ENCODE assay signal across 1 cellular context in the genomic region with DNA sequence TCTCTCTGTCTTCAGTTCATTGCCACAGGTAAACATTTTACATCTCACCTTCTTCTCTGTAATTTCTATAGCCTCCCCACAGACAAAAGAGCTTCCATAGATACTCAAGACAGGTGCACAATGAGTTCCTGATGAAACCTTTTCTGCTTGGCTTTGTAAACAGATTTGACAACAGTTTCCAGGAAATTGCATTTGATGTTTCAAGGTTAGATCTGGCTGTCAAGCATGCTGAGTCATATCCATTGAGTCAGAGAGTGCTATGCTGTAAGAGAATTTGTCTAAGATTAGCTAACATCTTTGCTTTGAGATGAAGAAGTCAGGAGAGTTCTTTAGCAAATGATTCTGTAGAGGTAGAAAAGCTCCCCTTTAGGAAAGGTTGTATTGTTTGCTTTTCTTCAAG.
TF ChIP-seq lines count a peak whose summit lies in the region.

No MANE protein-coding gene starts in this region.

TF ChIP-seq in SK-N-SH, 30 proteins besides CTCF, POLR2A, EP300 and RAD21 (continued from another document):
- TF ChIP-seq TAF1 (IDR thresholded peaks at IDR 0.05; ENCODE audit: borderline replicate concordance, low read depth, low read length), result no peak
- TF ChIP-seq RFX5 (IDR thresholded peaks at IDR 0.05; ENCODE audit: low read length), result no peak
- no peak for TF ChIP-seq MXI1 (IDR thresholded peaks at IDR 0.05; ENCODE audit: low read depth, low read length)
- TF ChIP-seq GATA2 (CRISPR knock-in tag; IDR thresholded peaks at IDR 0.05), result no peak
- TF ChIP-seq SIN3A (IDR thresholded peaks at IDR 0.05; ENCODE audit: borderline replicate concordance, low read depth, low read length), result no peak
- no peak for TF ChIP-seq SMC3 (IDR thresholded peaks at IDR 0.05; ENCODE audit: low read depth, low read length)
- no peak for TF ChIP-seq ZBTB33 (IDR thresholded peaks at IDR 0.05; ENCODE audit: borderline replicate concordance, low read depth)
- 0 out of 2 replicates have a peak, but pooled peaks have one; percentile 18 for TF ChIP-seq ELF1 (IDR thresholded peaks at IDR 0.05)
- no peak for TF ChIP-seq YY1 (IDR thresholded peaks at IDR 0.05; ENCODE audit: low read depth)
- peak; percentile 89 for TF ChIP-seq TCF12 (IDR thresholded peaks at IDR 0.05)
- no peak for TF ChIP-seq IRF3 (IDR thresholded peaks at IDR 0.05; ENCODE audit: low read depth, low read length)
- TF ChIP-seq, protein P1, sequence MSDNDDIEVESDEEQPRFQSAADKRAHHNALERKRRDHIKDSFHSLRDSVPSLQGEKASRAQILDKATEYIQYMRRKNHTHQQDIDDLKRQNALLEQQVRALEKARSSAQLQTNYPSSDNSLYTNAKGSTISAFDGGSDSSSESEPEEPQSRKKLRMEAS (IDR thresholded peaks at IDR 0.05; ENCODE audit: low read depth), result peak; percentile 60; the same call in 1 of the 2 replicates
- no peak for TF ChIP-seq RCOR1 (IDR thresholded peaks at IDR 0.05; ENCODE audit: low read length)
- peak; percentile 46; the same call in 1 of the 2 replicates for TF ChIP-seq POLR2AphosphoS5 (IDR thresholded peaks at IDR 0.05; ENCODE audit: low read depth, low read length)
- TF ChIP-seq NRF1 (IDR thresholded peaks at IDR 0.05; ENCODE audit: low read depth, low read length), result no peak
- no peak for TF ChIP-seq CHD2 (IDR thresholded peaks at IDR 0.05; ENCODE audit: low read length, partially characterized antibody)
- no peak for TF ChIP-seq MEF2A (IDR thresholded peaks at IDR 0.05; ENCODE audit: borderline replicate concordance, low read depth)
- no peak for TF ChIP-seq USF1 (IDR thresholded peaks at IDR 0.05; ENCODE audit: borderline replicate concordance, low read depth)
- 0 out of 2 replicates have a peak, but pooled peaks have one; percentile 46 for TF ChIP-seq RXRA (IDR thresholded peaks at IDR 0.05; ENCODE audit: borderline replicate concordance, low read depth)
- TF ChIP-seq FOSL2 (IDR thresholded peaks at IDR 0.05; ENCODE audit: borderline replicate concordance, low read depth), result peak; percentile 95
- peak; percentile 95 for TF ChIP-seq JUND (IDR thresholded peaks at IDR 0.05)
- TF ChIP-seq EZH2phosphoT487 (IDR thresholded peaks at IDR 0.05; ENCODE audit: borderline replicate concordance, low read depth), result no peak
